Comparison of ENCODE assay signal across 18 cellular contexts in the genomic region with DNA sequence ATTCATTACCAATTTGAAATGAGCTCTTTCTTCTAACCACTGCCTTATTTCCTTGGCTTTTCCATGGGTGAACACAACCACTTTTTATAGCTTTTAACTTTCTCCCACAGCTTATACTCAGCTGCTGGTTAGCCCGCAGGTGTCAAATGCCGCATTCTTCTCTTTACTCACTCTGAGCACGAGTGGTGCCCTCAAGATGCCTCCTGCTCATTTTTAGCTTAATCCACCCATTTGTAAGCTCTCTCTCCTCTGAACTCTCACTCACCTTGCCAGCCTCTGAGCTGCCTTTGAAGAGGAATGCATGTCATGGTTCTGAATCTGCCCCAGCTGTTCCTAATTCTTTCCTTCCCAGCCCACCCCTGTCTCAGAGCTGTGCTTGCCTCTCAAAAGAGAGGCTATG.
DNase-seq lines count a peak whose midpoint lies in the region; ATAC-seq and TF ChIP-seq lines count a peak whose summit lies in the region.
"Had no signal": no experiment of that assay in that cellular context is flagged by ENCODE, and none has a peak within 500 bp of the region (broad histone marks: within the 10 kb centered on the region; RNA-seq: fewer than 3 reads in every experiment).

No MANE protein-coding gene starts in this region.

- H2AFZ ChIP-seq in mesenchymal stem cell (ENCODE audit: low read depth, low read length), result no peak overlapping the region

- no peak overlapping the region for H2BK12ac ChIP-seq in mesenchymal stem cell (ENCODE audit: low read length in 2 of 2)

- no peak overlapping the region for H3K4ac ChIP-seq in mesenchymal stem cell (ENCODE audit: low read depth in 1 of 2, low read length in 2 of 2)

- H3K4me1 Mint-ChIP-seq in activated CD4-positive, alpha-beta T cell treated with anti-CD3 and anti-CD28 coated beads, Interleukin-2, amount 10 ng/mL, durations not matched to agents 7 days and 5 days, result no peaks in the 10 kb centered on the region

- POLR2A ChIA-PET in activated CD4-positive, alpha-beta T cell treated with anti-CD3 and anti-CD28 coated beads, Interleukin-2, amount 10 ng/mL, durations not matched to agents 7 days and 5 days (lab: Charles Lee), result no interaction called here

- TF ChIP-seq CTCF in retinal pigment epithelial cell (conservative IDR thresholded peaks at IDR 0.05; ENCODE audit: low read depth, low read length), result no peak
- no peak for TF ChIP-seq CTCF in heart right ventricle (IDR thresholded peaks at IDR 0.05)

- intact Hi-C loops in heart right ventricle (cut with DNase I), result no loop called here

- H3K9me3 ChIP-seq in adipocyte (ENCODE audit: control insufficient read depth, low read length) (no peaks in the 10 kb centered on the region), mesenchymal stem cell (ENCODE audit: control insufficient read depth, low read length) (no peaks in the 10 kb centered on the region), heart right ventricle (no peaks in the 10 kb centered on the region)
- H3K9me3 ChIP-seq: A549, BE2C, Peyer's patch, SJSA1 had no signal

- H3K4me3 ChIP-seq in adipocyte (ENCODE audit: low read length) (no peak overlapping the region), mesenchymal stem cell (ENCODE audit: insufficient read depth in 1 of 2, low read depth in 1 of 2, low read length in 2 of 2) (no peak overlapping the region), retinal pigment epithelial cell (ENCODE audit: low read length) (no peak overlapping the region), heart right ventricle (no peak overlapping the region)
- H3K4me3 ChIP-seq: A549, Peyer's patch, SJSA1 had no signal

- H3K23ac ChIP-seq in mesenchymal stem cell (ENCODE audit: low read length in 2 of 2), result no peak overlapping the region

- WGBS in mesenchymal stem cell, result 85% methylated on average over 3 of the region's 3 CpGs
- 80 to 81% methylated on average over 3 of the region's 3 CpGs for WGBS in heart right ventricle, 2 donors

- no peak overlapping the region for H3K27ac ChIP-seq in mesenchymal stem cell (ENCODE audit: low read length, poor library complexity, severe bottlenecking)
- no peak overlapping the region for H3K27ac ChIP-seq in heart right ventricle
- H3K27ac ChIP-seq: A549, Peyer's patch, SJSA1 had no signal

- H2BK15ac ChIP-seq in mesenchymal stem cell (ENCODE audit: low read depth, poor library complexity, severe bottlenecking), result no peak overlapping the region

- H3K36me3 Mint-ChIP-seq in activated CD4-positive, alpha-beta T cell treated with anti-CD3 and anti-CD28 coated beads, Interleukin-2, amount 10 ng/mL, durations not matched to agents 7 days and 5 days (ENCODE audit: low read depth), result no peaks in the 10 kb centered on the region

- H2BK120ac ChIP-seq in mesenchymal stem cell (ENCODE audit: low read depth, low read length), result no peak overlapping the region

- H4K91ac ChIP-seq in mesenchymal stem cell (ENCODE audit: low read length), result no peak overlapping the region

- no peaks in the 10 kb centered on the region for H3K79me1 ChIP-seq in mesenchymal stem cell (replicated peaks; ENCODE audit: low read length, poor library complexity, severe bottlenecking)

- H3K27ac Mint-ChIP-seq in activated CD4-positive, alpha-beta T cell treated with anti-CD3 and anti-CD28 coated beads, Interleukin-2, amount 10 ng/mL, durations not matched to agents 7 days and 5 days, result no peak overlapping the region

- no peak overlapping the region for H3K4me3 Mint-ChIP-seq in activated CD4-positive, alpha-beta T cell treated with anti-CD3 and anti-CD28 coated beads, Interleukin-2, amount 10 ng/mL, durations not matched to agents 7 days and 5 days

- H3K4me1 ChIP-seq in adipocyte (ENCODE audit: control insufficient read depth, insufficient read depth, low read length), result peaks cover 4% of the 10 kb centered on the region
- no peaks in the 10 kb centered on the region for H3K4me1 ChIP-seq in mesenchymal stem cell (ENCODE audit: control insufficient read depth, insufficient read depth, low read depth, low read length)
- H3K4me1 ChIP-seq in heart right ventricle, result no peaks in the 10 kb centered on the region
- H3K4me1 ChIP-seq: A549, Peyer's patch, SJSA1 had no signal

- no peaks in the 10 kb centered on the region for H3K36me3 ChIP-seq in adipocyte (ENCODE audit: control insufficient read depth, insufficient read depth, low read length, severe bottlenecking)
- H3K36me3 ChIP-seq in mesenchymal stem cell (ENCODE audit: control insufficient read depth in 1 of 2, insufficient read depth in 2 of 2, low read depth in 1 of 2, low read length in 2 of 2), result no peaks in the 10 kb centered on the region
- H3K36me3 ChIP-seq in heart right ventricle, result no peaks in the 10 kb centered on the region
- H3K36me3 ChIP-seq: BE2C, Peyer's patch, SJSA1 had no signal

- no peaks in the 10 kb centered on the region for H3K9me3 Mint-ChIP-seq in activated CD4-positive, alpha-beta T cell treated with anti-CD3 and anti-CD28 coated beads, Interleukin-2, amount 10 ng/mL, durations not matched to agents 7 days and 5 days

- no peak overlapping the region for H2AK5ac ChIP-seq in mesenchymal stem cell (ENCODE audit: low read length, severe bottlenecking)

- H2BK5ac ChIP-seq in mesenchymal stem cell (ENCODE audit: low read depth, low read length, poor library complexity, severe bottlenecking), result peak overlapping the region; percentile 10

- CTCF ChIA-PET in activated CD4-positive, alpha-beta T cell treated with anti-CD3 and anti-CD28 coated beads, Interleukin-2, amount 10 ng/mL, durations not matched to agents 7 days and 5 days (lab: Charles Lee), result no interaction called here

- H3K27me3 ChIP-seq in adipocyte (replicated peaks; ENCODE audit: control insufficient read depth, insufficient read depth, low read length) (no peaks in the 10 kb centered on the region), mesenchymal stem cell (ENCODE audit: control insufficient read depth in 1 of 2, insufficient read depth in 1 of 2, low read length in 2 of 2) (no peaks in the 10 kb centered on the region), heart right ventricle (no peaks in the 10 kb centered on the region)
- H3K27me3 ChIP-seq: BE2C, Peyer's patch, SJSA1 had no signal

- ATAC-seq in heart right ventricle, result no peak
- ATAC-seq: A549 had no signal

- no peaks in the 10 kb centered on the region for H3K27me3 Mint-ChIP-seq in activated CD4-positive, alpha-beta T cell treated with anti-CD3 and anti-CD28 coated beads, Interleukin-2, amount 10 ng/mL, durations not matched to agents 7 days and 5 days

- H4K8ac ChIP-seq in mesenchymal stem cell (ENCODE audit: low read length), result no peak overlapping the region

- DNase-seq in LHCN-M2 (ENCODE audit: low read depth) (peak; percentile 52), adipocyte (ENCODE audit: low read depth) (peak; percentile 9), mesenchymal stem cell (no peak), retinal pigment epithelial cell (ENCODE audit: low read depth) (peak; percentile 78), Kasumi-1 (lab: John Stamatoyannopoulos, UW) (no peak), heart right ventricle (no peak)
- DNase-seq in activated CD4-positive, alpha-beta T cell treated with anti-CD3 and anti-CD28 coated beads, Interleukin-2, amount 10 ng/mL, durations not matched to agents 7 days and 5 days, result no peak
- DNase-seq: BE2C, DMS79, NCI-H1092 treated with DMSO at 0.1 percent for 48 hours, NCI-H1436 treated with DMSO at 0.1 percent for 48 hours, NCI-H2029, NCI-H2171, NCI-H345, NCI-H82, Peyer's patch had no signal

- H3K9ac ChIP-seq in adipocyte (ENCODE audit: low read length), result no peak overlapping the region
- H3K9ac ChIP-seq in mesenchymal stem cell (ENCODE audit: low read length), result no peak overlapping the region

- no peak overlapping the region for H3K4me2 ChIP-seq in mesenchymal stem cell (ENCODE audit: low read length, poor library complexity, severe bottlenecking)
- H3K4me2 ChIP-seq: A549 had no signal

- no peak overlapping the region for H3K18ac ChIP-seq in mesenchymal stem cell (ENCODE audit: low read depth in 1 of 2, low read length in 2 of 2)

- H3K14ac ChIP-seq in mesenchymal stem cell (ENCODE audit: low read length in 2 of 2), result no peak overlapping the region

Comparison
In these comparisons a context has a peak if more than half of its experiments do, and no peak if none do; other contexts are left out.
1. DNase-seq: peak in LHCN-M2 (single experiment), adipocyte (single experiment) and retinal pigment epithelial cell (single experiment); none in mesenchymal stem cell (single experiment), activated CD4-positive, alpha-beta T cell treated with anti-CD3 and anti-CD28 coated beads, Interleukin-2, amount 10 ng/mL, durations not matched to agents 7 days and 5 days (single experiment), Kasumi-1 (0 of 2) and heart right ventricle (0 of 2).